In genomic region chr7:102453319-102453718, GRCh38 we compare ENCODE assay signal across 16 cellular contexts. TPM values are rescaled to one million over a fixed set of nuclear protein-coding genes. Genes with fewer than 3 reads are reported as not detected.
DNase-seq lines count a peak whose midpoint lies in the region; ATAC-seq and TF ChIP-seq lines count a peak whose summit lies in the region.
"Had no signal": no experiment of that assay in that cellular context is flagged by ENCODE, and none has a peak within 500 bp of the region (broad histone marks: within the 10 kb centered on the region; RNA-seq: fewer than 3 reads in every experiment).

No MANE protein-coding gene starts in this region.

- DNase-seq in NCI-H510A treated with DMSO at 0.1 percent for 48 hours (lab: John Stamatoyannopoulos, UW) (peak; percentile 10), NCI-H510A (lab: John Stamatoyannopoulos, UW) (no peak), NCI-H187 treated with DMSO at 0.1 percent for 48 hours (lab: John Stamatoyannopoulos, UW) (peak; percentile 33), left ventricle myocardium superior (peak; percentile 36), thyroid gland (peak; percentile 79 to 88), smooth muscle cell (lab: John Stamatoyannopoulos, UW; ENCODE audit: unreplicated experiment) (no peak), NCI-H82 treated with DMSO at 0.1 percent for 48 hours (lab: John Stamatoyannopoulos, UW; ENCODE audit: unreplicated experiment) (no peak), GM13976 (ENCODE audit: low spot score) (no peak)
- DNase-seq: Caco-2, DND-41, GOT3, MV-4-11, NCI-H1417 treated with DMSO at 0.1 percent for 48 hours, NCI-H2107, NCI-H345, SHP77 treated with DMSO at 0.1 percent for 48 hours had no signal

- peak; percentile 71 for ATAC-seq in left ventricle myocardium superior

- no peak overlapping the region for H3K9ac ChIP-seq in smooth muscle cell (ENCODE audit: low read depth)

- 67 to 81% methylated on average over 3 to 4 of the region's 7 CpGs for WGBS in thyroid gland, 2 donors
- 92% methylated on average over 7 of the region's 7 CpGs for WGBS in smooth muscle cell (ENCODE audit: low lambda C conversion rate)

- no peak for TF ChIP-seq POLR2A in thyroid gland (IDR thresholded peaks at IDR 0.05)

- no peak overlapping the region for H3K4me3 ChIP-seq in thyroid gland (replicated peaks in 1 of 3)
- no peak overlapping the region for H3K4me3 ChIP-seq in smooth muscle cell

- no peaks in the 10 kb centered on the region for H3K4me1 ChIP-seq in thyroid gland
- H3K4me1 ChIP-seq in smooth muscle cell (ENCODE audit: low read depth): no peaks in the 10 kb centered on the region

- no peak overlapping the region for H3K4me2 ChIP-seq in smooth muscle cell

- peaks cover 8% of the 10 kb centered on the region for H3F3A ChIP-seq in smooth muscle cell (ENCODE audit: low read depth)

- no peaks in the 10 kb centered on the region for H3K79me2 ChIP-seq in smooth muscle cell (ENCODE audit: low read depth)

- H3K9me3 ChIP-seq in thyroid gland (no peaks in the 10 kb centered on the region), smooth muscle cell (replicated peaks; ENCODE audit: low read depth) (no peaks in the 10 kb centered on the region)
- H3K9me3 ChIP-seq: Caco-2 had no signal

- H3K36me3 ChIP-seq in thyroid gland (peaks cover 15 to 16% of the 10 kb centered on the region in 2 donors), smooth muscle cell (ENCODE audit: low read depth) (no peaks in the 10 kb centered on the region)

- H3K27ac ChIP-seq in thyroid gland (peak overlapping the region in 2 of 3 donors; percentile 44 to 50), smooth muscle cell (ENCODE audit: low read depth) (no peak overlapping the region)

- no peak overlapping the region for H2AFZ ChIP-seq in smooth muscle cell (ENCODE audit: low read depth)

- intact Hi-C loops in left ventricle myocardium superior (cut with micrococcal nuclease): no loop called here
- intact Hi-C loops in thyroid gland (cut with DNase I): no loop called here

- in situ Hi-C loops in GM13976 (cut with MboI; ENCODE audit: low sequenced_read_pairs, unreplicated experiment): no loop called here

- no peaks in the 10 kb centered on the region for H3K27me3 ChIP-seq in thyroid gland
- H3K27me3 ChIP-seq in smooth muscle cell (ENCODE audit: low read depth): no peaks in the 10 kb centered on the region

- H4K20me1 ChIP-seq in smooth muscle cell (ENCODE audit: low read depth): peaks cover 11% of the 10 kb centered on the region

- no peak for TF ChIP-seq CTCF in thyroid gland (IDR thresholded peaks at IDR 0.05)
- TF ChIP-seq CTCF in smooth muscle cell (IDR thresholded peaks at IDR 0.05; ENCODE audit: borderline replicate concordance, insufficient read depth, poor library complexity, severe bottlenecking): no peak
- TF ChIP-seq CTCF in GM13976 (IDR thresholded peaks at IDR 0.05; ENCODE audit: borderline replicate concordance, control extremely low read depth, extremely low read depth, insufficient read depth, missing control alignments): no peak

RNA-seq across cellular contexts. Expression of gene ALKBH4, which starts 11.3 kb away (rescaled TPM):
- total RNA-seq in left ventricle myocardium superior (4.5 TPM), thyroid gland (10 to 100 TPM; 16.9 to 42.2 (median 28.6) TPM), smooth muscle cell (7.0 and 17.7 TPM in 2 replicates)
- 15.7 and 16.0 TPM in 2 replicates for polyA plus RNA-seq in smooth muscle cell

RNA-seq across cellular contexts. Expression of gene LRWD1, which starts 11.5 kb away (rescaled TPM):
- total RNA-seq in left ventricle myocardium superior (10.4 TPM), thyroid gland (10 to 100 TPM; 11.4 to 23.5 (median 16.4) TPM), smooth muscle cell (10.0 and 13.1 TPM in 2 replicates)
- 21.2 and 23.5 TPM in 2 replicates for polyA plus RNA-seq in smooth muscle cell

RNA-seq across cellular contexts. Expression of gene ORAI2, which starts 19.9 kb away (rescaled TPM):
- total RNA-seq in left ventricle myocardium superior: 3.1 TPM
- 100 to 1,000 TPM in 2 of 4 donors, 10 to 100 TPM in 2; 41.8 to 133 (median 81.4) TPM for total RNA-seq in thyroid gland
- 43.0 and 47.1 TPM in 2 replicates for total RNA-seq in smooth muscle cell
- polyA plus RNA-seq in smooth muscle cell: 66.1 and 69.8 TPM in 2 replicates

RNA-seq across cellular contexts. Expression of gene POLR2J, which starts 25.4 kb away (rescaled TPM):
- total RNA-seq in left ventricle myocardium superior: 49.6 TPM
- total RNA-seq in thyroid gland: 10 to 100 TPM in 3 of 4 donors, 1 to 10 TPM in 1; 6.9 to 31.5 (median 20.8) TPM
- 12.7 and 13.1 TPM in 2 replicates for total RNA-seq in smooth muscle cell
- 92.2 and 94.4 TPM in 2 replicates for polyA plus RNA-seq in smooth muscle cell

RNA-seq across cellular contexts. Expression of gene PRKRIP1, which starts 57.2 kb away (rescaled TPM):
- total RNA-seq in left ventricle myocardium superior (11.8 TPM), thyroid gland (10 to 100 TPM; 31.8 to 43.7 (median 37.7) TPM), smooth muscle cell (14.3 and 17.2 TPM in 2 replicates)
- polyA plus RNA-seq in smooth muscle cell: 34.5 and 51.9 TPM in 2 replicates

Comparison
In these comparisons a context has a peak if more than half of its experiments do, and no peak if none do; other contexts are left out.
1. DNase-seq: peak in NCI-H510A treated with DMSO at 0.1 percent for 48 hours (single experiment), NCI-H187 treated with DMSO at 0.1 percent for 48 hours (single experiment), left ventricle myocardium superior (single experiment) and thyroid gland (2 of 2); none in NCI-H510A (single experiment), smooth muscle cell (single experiment), NCI-H82 treated with DMSO at 0.1 percent for 48 hours (single experiment) and GM13976 (single experiment).
2. RNA of gene ORAI2, which starts 19.9 kb away (total RNA-seq): 41.8 to 133 TPM in thyroid gland and 43.0 to 47.1 TPM in smooth muscle cell; 3.1 TPM in left ventricle myocardium superior (single experiment); every median in the first group is over 10 times any median in the second.